32 cellular contexts compared by ENCODE assay signal in genomic region chr16:80015566-80015965, GRCh38.
DNase-seq lines count a peak whose midpoint lies in the region; ATAC-seq, FAIRE-seq and TF ChIP-seq lines count a peak whose summit lies in the region.
"Had no signal": no experiment of that assay in that cellular context is flagged by ENCODE, and none has a peak within 500 bp of the region (broad histone marks: within the 10 kb centered on the region; RNA-seq: fewer than 3 reads in every experiment).

No MANE protein-coding gene starts in this region.

- peak; percentile 9 for FAIRE-seq in HTR-8/SVneo (lab: Jason Lieb, UNC)
- FAIRE-seq: endothelial cell of umbilical vein had no signal

- no peak for TF ChIP-seq CTCF in epithelial cell of esophagus (IDR thresholded peaks at IDR 0.05; ENCODE audit: insufficient read depth, low read depth, low read length, missing control alignments)

- H3K4me3 ChIP-seq in epithelial cell of esophagus (ENCODE audit: low read length), result no peak overlapping the region
- H3K4me3 ChIP-seq: adrenal gland, GM23338, heart right ventricle, lower lobe of right lung, tibial nerve had no signal

- DNase-seq in Daoy (ENCODE audit: low read depth) (peak; percentile 22), HTR-8/SVneo (ENCODE audit: insufficient read length, low spot score) (no peak), epithelial cell of esophagus (ENCODE audit: low read depth) (peak; percentile 64), kidney tubule cell (ENCODE audit: low spot score) (peak; percentile 26), AG08396 (ENCODE audit: low spot score) (no peak)
- no peak for DNase-seq in NK-92 treated with Interleukin-12 subunit alpha and Interleukin-12 subunit beta, amount 100 ng/mL, for 24 hours (lab: John Stamatoyannopoulos, UW)
- no peak for DNase-seq in activated effector memory CD4-positive, alpha-beta T cell treated with Interleukin-2 at 50 U/mL for 16 hours
- DNase-seq: activated CD4-positive, alpha-beta memory T cell treated with anti-CD3 and anti-CD28 coated beads for 36 hours; activated CD4-positive, alpha-beta T cell treated with anti-CD3 and anti-CD28 coated beads for 1 hour; activated naive CD4-positive, alpha-beta T cell treated with anti-CD3 and anti-CD28 coated beads for 36 hours; adrenal gland; C1 segment of cervical spinal cord; Caco-2; DMS79 treated with DMSO at 0.1 percent for 48 hours; foreskin fibroblast; heart right ventricle; kidney glomerular epithelial cell; lower lobe of right lung; naive thymus-derived CD8-positive, alpha-beta T cell; NCI-H1417; NCI-H2029 treated with DMSO at 0.1 percent for 48 hours; NCI-H345; NCI-H69; nucleus accumbens; SHP77 treated with DMSO at 0.1 percent for 48 hours; stimulated activated CD4-positive, alpha-beta T cell treated with anti-CD3 and anti-CD28 coated beads, Interleukin-15, amount 100 ng/mL, for 24 hours had no signal

- ATAC-seq in HG02981 (IDR thresholded peaks at IDR 0.05; ENCODE audit: unreplicated experiment), result no peak
- ATAC-seq: GM23338; heart right ventricle; lower lobe of right lung; naive thymus-derived CD8-positive, alpha-beta T cell; Panc1; stimulated activated effector memory CD8-positive, alpha-beta T cell treated with anti-CD3 and anti-CD28 coated beads, Interleukin-12 subunit alpha, Interleukin-12 subunit beta, amount 100 ng/mL, for 72 hours had no signal

Comparison
In these comparisons a context has a peak if more than half of its experiments do, and no peak if none do; other contexts are left out.
1. DNase-seq: peak in Daoy (single experiment), epithelial cell of esophagus (single experiment) and kidney tubule cell (single experiment); none in HTR-8/SVneo (single experiment), AG08396 (single experiment), NK-92 treated with Interleukin-12 subunit alpha and Interleukin-12 subunit beta, amount 100 ng/mL, for 24 hours (single experiment) and activated effector memory CD4-positive, alpha-beta T cell treated with Interleukin-2 at 50 U/mL for 16 hours (single experiment).